In the genomic region with DNA sequence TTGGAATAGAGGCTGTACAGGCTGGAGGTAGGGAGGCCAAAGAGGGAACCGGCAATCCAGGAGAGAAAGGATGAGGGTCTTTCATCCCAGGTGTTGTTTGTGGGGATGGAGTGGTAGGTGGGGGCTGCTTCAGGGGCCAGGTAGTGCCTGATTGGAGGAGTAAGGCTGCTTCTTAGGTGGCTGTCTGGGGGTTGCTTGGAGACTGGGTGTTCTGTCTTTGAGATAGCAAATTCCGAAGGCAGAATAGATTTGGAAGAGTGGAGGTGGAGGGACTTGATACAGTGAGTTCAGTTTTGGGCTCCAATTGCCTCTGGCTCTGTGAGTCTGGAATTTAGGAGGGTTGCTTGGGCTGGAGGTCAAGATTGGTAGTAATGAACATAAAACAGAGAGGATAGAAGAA, we compare ENCODE assay signal across 1 cellular context.
TF ChIP-seq lines count a peak whose summit lies in the region.

No MANE protein-coding gene starts in this region.

TF ChIP-seq in WTC11, 78 proteins besides CTCF, POLR2A, EP300 and RAD21 (continued from another document):
- TF ChIP-seq, protein P1, sequence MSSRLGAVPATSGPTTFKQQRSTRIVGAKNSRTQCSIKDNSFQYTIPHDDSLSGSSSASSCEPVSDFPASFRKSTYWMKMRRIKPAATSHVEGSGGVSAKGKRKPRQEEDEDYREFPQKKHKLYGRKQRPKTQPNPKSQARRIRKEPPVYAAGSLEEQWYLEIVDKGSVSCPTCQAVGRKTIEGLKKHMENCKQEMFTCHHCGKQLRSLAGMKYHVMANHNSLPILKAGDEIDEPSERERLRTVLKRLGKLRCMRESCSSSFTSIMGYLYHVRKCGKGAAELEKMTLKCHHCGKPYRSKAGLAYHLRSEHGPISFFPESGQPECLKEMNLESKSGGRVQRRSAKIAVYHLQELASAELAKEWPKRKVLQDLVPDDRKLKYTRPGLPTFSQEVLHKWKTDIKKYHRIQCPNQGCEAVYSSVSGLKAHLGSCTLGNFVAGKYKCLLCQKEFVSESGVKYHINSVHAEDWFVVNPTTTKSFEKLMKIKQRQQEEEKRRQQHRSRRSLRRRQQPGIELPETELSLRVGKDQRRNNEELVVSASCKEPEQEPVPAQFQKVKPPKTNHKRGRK (CRISPR knock-in tag; IDR thresholded peaks at IDR 0.05; ENCODE audit: borderline replicate concordance) = no peak
- TF ChIP-seq FOXP1 (CRISPR knock-in tag; IDR thresholded peaks at IDR 0.05; ENCODE audit: borderline replicate concordance) = no peak
- TF ChIP-seq, protein P2, sequence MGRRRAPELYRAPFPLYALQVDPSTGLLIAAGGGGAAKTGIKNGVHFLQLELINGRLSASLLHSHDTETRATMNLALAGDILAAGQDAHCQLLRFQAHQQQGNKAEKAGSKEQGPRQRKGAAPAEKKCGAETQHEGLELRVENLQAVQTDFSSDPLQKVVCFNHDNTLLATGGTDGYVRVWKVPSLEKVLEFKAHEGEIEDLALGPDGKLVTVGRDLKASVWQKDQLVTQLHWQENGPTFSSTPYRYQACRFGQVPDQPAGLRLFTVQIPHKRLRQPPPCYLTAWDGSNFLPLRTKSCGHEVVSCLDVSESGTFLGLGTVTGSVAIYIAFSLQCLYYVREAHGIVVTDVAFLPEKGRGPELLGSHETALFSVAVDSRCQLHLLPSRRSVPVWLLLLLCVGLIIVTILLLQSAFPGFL (CRISPR knock-in tag; IDR thresholded peaks at IDR 0.05; ENCODE audit: borderline replicate concordance) = no peak
- TF ChIP-seq, protein P3, sequence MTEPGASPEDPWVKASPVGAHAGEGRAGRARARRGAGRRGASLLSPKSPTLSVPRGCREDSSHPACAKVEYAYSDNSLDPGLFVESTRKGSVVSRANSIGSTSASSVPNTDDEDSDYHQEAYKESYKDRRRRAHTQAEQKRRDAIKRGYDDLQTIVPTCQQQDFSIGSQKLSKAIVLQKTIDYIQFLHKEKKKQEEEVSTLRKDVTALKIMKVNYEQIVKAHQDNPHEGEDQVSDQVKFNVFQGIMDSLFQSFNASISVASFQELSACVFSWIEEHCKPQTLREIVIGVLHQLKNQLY (CRISPR knock-in tag; IDR thresholded peaks at IDR 0.05) = no peak
